In genomic region chr5:172733179-172733973, GRCh38 we compare ENCODE assay signal across 1 cellular context.
TF ChIP-seq lines count a peak whose summit lies in the region.

No MANE protein-coding gene starts in this region.

TF ChIP-seq in GM23338, 12 proteins besides CTCF, POLR2A, EP300 and RAD21 (continued from another document):
- no peak for TF ChIP-seq REST (IDR thresholded peaks at IDR 0.05; ENCODE audit: unreplicated experiment)
- no peak for TF ChIP-seq ZNF114 (CRISPR knock-in tag; IDR thresholded peaks at IDR 0.05)
- no peak for TF ChIP-seq EZH2phosphoT487 (IDR thresholded peaks at IDR 0.05; ENCODE audit: unreplicated experiment)
- TF ChIP-seq NANOG (IDR thresholded peaks at IDR 0.05; ENCODE audit: borderline replicate concordance): no peak
- no peak for TF ChIP-seq ETS1 (IDR thresholded peaks at IDR 0.05)
